In the genomic region with DNA sequence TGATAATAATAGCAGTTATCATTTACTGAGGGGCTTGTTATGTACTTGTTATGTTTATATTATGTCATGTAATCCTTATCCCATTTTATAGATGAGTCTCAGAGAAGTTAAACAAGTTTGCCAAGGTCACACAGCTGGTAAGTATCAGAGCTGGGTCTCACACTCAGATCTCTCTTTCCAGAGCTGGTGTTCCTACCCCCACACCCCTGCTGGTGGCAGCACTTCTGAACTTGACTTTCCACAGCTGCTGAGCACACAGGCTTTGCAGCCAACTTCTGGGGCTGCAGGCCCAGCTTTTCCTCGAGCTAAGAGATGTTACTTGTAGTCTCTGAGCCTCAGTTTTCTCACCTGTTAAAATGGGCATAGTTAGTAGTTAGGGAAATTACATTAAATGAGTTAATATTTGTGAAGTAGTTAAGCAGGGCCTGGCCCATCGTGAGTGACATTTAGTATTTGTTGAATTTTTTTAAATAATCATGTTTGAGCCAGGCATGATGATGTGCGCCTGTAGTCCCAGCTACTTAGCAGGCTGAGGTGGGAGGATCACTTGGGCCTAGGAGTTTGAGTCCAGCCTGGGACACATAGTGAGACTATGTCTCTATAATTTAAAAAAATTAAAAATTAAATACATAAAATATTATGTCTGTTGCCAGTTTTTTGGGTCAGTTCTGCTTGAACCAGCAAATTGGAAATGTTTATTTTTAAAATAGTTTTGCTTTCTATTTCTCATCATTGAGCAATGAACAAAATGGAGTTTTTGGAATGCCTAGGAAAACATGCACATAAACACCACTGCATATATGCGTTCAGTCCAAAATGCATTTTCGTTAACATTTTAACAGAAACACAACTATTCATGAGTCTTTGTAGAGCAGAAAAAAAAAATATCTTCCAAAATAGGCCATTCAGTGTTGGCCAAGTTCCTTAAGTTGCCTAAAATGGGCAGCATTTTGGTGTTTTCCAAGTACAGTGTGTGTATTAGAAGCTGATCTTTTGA, we compare ENCODE assay signal across 9 cellular contexts.
DNase-seq lines count a peak whose midpoint lies in the region; ATAC-seq, FAIRE-seq and TF ChIP-seq lines count a peak whose summit lies in the region.
"Had no signal": no experiment of that assay in that cellular context is flagged by ENCODE, and none has a peak within 500 bp of the region (broad histone marks: within the 10 kb centered on the region; RNA-seq: fewer than 3 reads in every experiment).

No MANE protein-coding gene starts in this region.

- in situ Hi-C loops in G401 (cut with HindIII; ENCODE audit: low sequenced_read_pairs) = loop anchor here (5.0 kb wide), 1 partner anchor 58 kb away; no protein-coding TSS in a partner anchor

- H3K4me3 ChIP-seq in AG10803 (ENCODE audit: low read length) (no peak overlapping the region), left lung (no peak overlapping the region)
- no peak overlapping the region for H3K4me3 ChIP-seq in Jurkat, Clone E6-1 (ENCODE audit: low read length)
- H3K4me3 ChIP-seq: dorsolateral prefrontal cortex had no signal

- H3K4me3 Mint-ChIP-seq in brain = no peak overlapping the region

- TF ChIP-seq CTCF in AG10803 (conservative IDR thresholded peaks at IDR 0.05; ENCODE audit: low read length) (peak; percentile 78), brain (conservative IDR thresholded peaks at IDR 0.05) (peak; percentile 44 to 51), left lung (IDR thresholded peaks at IDR 0.05) (peak; percentile 43 to 47)

- H3K9me3 Mint-ChIP-seq in brain = peaks cover 0 to 3% (median 0%) of the 10 kb centered on the region in 5 experiments

- H3K4me1 Mint-ChIP-seq in brain = peaks cover 6% of the 10 kb centered on the region

- FAIRE-seq in GM19239 (lab: Jason Lieb, UNC) = no peak

- no peaks in the 10 kb centered on the region for H3K9me3 ChIP-seq in left lung

- ATAC-seq in left lung = peak; percentile 88

- intact Hi-C loops in left lung (cut with DNase I) = loop anchor here in 1 of 2 donors (10.0 kb wide), 1 partner anchor 55 kb away; no protein-coding TSS in a partner anchor

- no peaks in the 10 kb centered on the region for H3K36me3 ChIP-seq in left lung

- no peak overlapping the region for H3K27ac Mint-ChIP-seq in brain

- H3K27me3 ChIP-seq in left lung = no peaks in the 10 kb centered on the region
- H3K27me3 ChIP-seq: dorsolateral prefrontal cortex had no signal

- peak; percentile 83 for DNase-seq in AG10803 (ENCODE audit: low read depth)
- DNase-seq in Jurkat, Clone E6-1 (ENCODE audit: low read depth, low spot score) = peak; percentile 34
- peak in 1 of 2 donors; percentile 66 for DNase-seq in left lung
- no peak for DNase-seq in middle frontal gyrus (ENCODE audit: extremely low spot score, low spot score)
- DNase-seq in anterior cingulate cortex (lab: John Stamatoyannopoulos, UW) = no peak
- no peak for DNase-seq in G401 (ENCODE audit: low spot score)
- DNase-seq in GM19239 (ENCODE audit: insufficient read length, low spot score) = no peak

- H3K4me1 ChIP-seq in left lung = no peaks in the 10 kb centered on the region

- no peaks in the 10 kb centered on the region for H3K36me3 Mint-ChIP-seq in brain

- no peaks in the 10 kb centered on the region for H3K27me3 Mint-ChIP-seq in brain

- H3K27ac ChIP-seq in left lung = peak overlapping the region in 1 of 2 donors; percentile 26
- H3K27ac ChIP-seq: dorsolateral prefrontal cortex had no signal

Comparison
In these comparisons a context has a peak if more than half of its experiments do, and no peak if none do; other contexts are left out.
1. DNase-seq: peak in AG10803 (single experiment) and Jurkat, Clone E6-1 (single experiment); none in middle frontal gyrus (single experiment), anterior cingulate cortex (0 of 58), G401 (single experiment) and GM19239 (single experiment).
2. Peak in every context shown above with its lines, with median percentiles within 50 percentile points of each other: CTCF ChIP-seq.